Comparison of ENCODE assay signal across 11 cellular contexts in genomic region chr15:69253156-69253555, GRCh38. TPM values are rescaled to one million over a fixed set of nuclear protein-coding genes. Genes with fewer than 3 reads are reported as not detected.
DNase-seq lines count a peak whose midpoint lies in the region; ATAC-seq, FAIRE-seq and TF ChIP-seq lines count a peak whose summit lies in the region.
"Had no signal": no experiment of that assay in that cellular context is flagged by ENCODE, and none has a peak within 500 bp of the region (broad histone marks: within the 10 kb centered on the region; RNA-seq: fewer than 3 reads in every experiment).

No MANE protein-coding gene starts in this region.

- no peak for FAIRE-seq in kidney (lab: Jason Lieb, UNC)

- H3K9ac ChIP-seq in kidney (ENCODE audit: low read length in 2 of 2): no peak overlapping the region

- H3K4me3 ChIP-seq in A673 (ENCODE audit: low read depth, low read length, poor library complexity, severe bottlenecking): no peak overlapping the region
- 0 out of 2 replicates have a peak overlapping the region, but pooled peaks have one; percentile 7 for H3K4me3 ChIP-seq in WI38 (ENCODE audit: low read depth, low read length)
- H3K4me3 ChIP-seq in right cardiac atrium (ENCODE audit: low read length): no peak overlapping the region
- H3K4me3 ChIP-seq in kidney (ENCODE audit: low read length in 2 of 2): no peak overlapping the region

- H3K9me3 ChIP-seq in A673 (ENCODE audit: low read depth, low read length, poor library complexity, severe bottlenecking) (no peaks in the 10 kb centered on the region), right cardiac atrium (ENCODE audit: control insufficient read depth, low read length) (no peaks in the 10 kb centered on the region), kidney (ENCODE audit: control insufficient read depth in 1 of 2, low read length in 2 of 2) (no peaks in the 10 kb centered on the region)

- BruUV-seq in A673 (replicated peaks; lab: Mats Ljungman, UMichigan): no TSS peak

- POLR2A ChIA-PET in A673 (lab: Charles Lee; ENCODE audit: low non-redundant PET): no interaction called here

- H3K27me3 ChIP-seq in A673 (replicated peaks; ENCODE audit: insufficient read depth, low read depth, low read length, poor library complexity) (no peaks in the 10 kb centered on the region), right cardiac atrium (ENCODE audit: control insufficient read depth, insufficient read depth) (no peaks in the 10 kb centered on the region)

- H3K4me1 ChIP-seq in A673 (ENCODE audit: insufficient read depth, low read length, poor library complexity, severe bottlenecking) (peaks cover 21% of the 10 kb centered on the region), right cardiac atrium (ENCODE audit: control insufficient read depth, insufficient read depth, low read length) (no peaks in the 10 kb centered on the region), kidney (ENCODE audit: control insufficient read depth in 1 of 2, insufficient read depth in 1 of 2, low read depth in 1 of 2, low read length in 2 of 2) (peaks cover 0 to 3% of the 10 kb centered on the region in 2 donors)

- CTCF ChIA-PET in A673 (lab: Charles Lee): no interaction called here

- ATAC-seq in right cardiac atrium (peak in 1 of 2 donors; percentile 95), HG03097 (IDR thresholded peaks at IDR 0.05; ENCODE audit: low FRiP score, unreplicated experiment) (no peak)

- TF ChIP-seq CTCF in A673 (conservative IDR thresholded peaks at IDR 0.05; ENCODE audit: low read depth, low read length) (no peak), WI38 (IDR thresholded peaks at IDR 0.05; ENCODE audit: low read depth, low read length) (no peak), kidney (IDR thresholded peaks at IDR 0.05; ENCODE audit: borderline replicate concordance, extremely low read depth, insufficient read depth) (no peak)

- 36% methylated on average over 3 of the region's 3 CpGs for WGBS in right cardiac atrium

- peak overlapping the region; percentile 66 for H3K27ac ChIP-seq in A673 (ENCODE audit: low read depth, low read length, poor library complexity, severe bottlenecking)
- H3K27ac ChIP-seq in right cardiac atrium (ENCODE audit: low read length): no peak overlapping the region
- H3K27ac ChIP-seq in kidney (ENCODE audit: low read depth in 2 of 2, low read length in 2 of 2): no peak overlapping the region

- DNase-seq in A673 (ENCODE audit: low spot score) (peak; percentile 91), HPDE6-E6E7 (ENCODE audit: extremely low spot score) (peak; percentile 27), right cardiac atrium (peak in 2 of 3 donors; percentile 46 to 48), kidney (no peak)
- no peak for DNase-seq in NK-92 treated with Interleukin-12 subunit alpha and Interleukin-12 subunit beta, amount 100 ng/mL, for 24 hours (lab: John Stamatoyannopoulos, UW)
- DNase-seq in activated CD4-positive, alpha-beta T cell treated with anti-CD3 and anti-CD28 coated beads for 1 hour: no peak
- DNase-seq: CD4-positive, alpha-beta memory T cell; hippocampal formation; stimulated activated CD4-positive, alpha-beta T cell treated with anti-CD3 and anti-CD28 coated beads, Interleukin-12 subunit alpha, Interleukin-12 subunit beta, amount 100 ng/mL, for 4 hours had no signal

- intact Hi-C loops in A673 (cut with micrococcal nuclease; ENCODE audit: unreplicated experiment): no loop called here
- intact Hi-C loops in right cardiac atrium (cut with DNase I): no loop called here
- intact Hi-C loops in kidney (cut with DNase I): no loop called here

- H3K36me3 ChIP-seq in A673 (ENCODE audit: insufficient read depth, low read length, poor library complexity, severe bottlenecking) (no peaks in the 10 kb centered on the region), kidney (ENCODE audit: control insufficient read depth in 1 of 2, insufficient read depth in 2 of 2, low read length in 2 of 2) (no peaks in the 10 kb centered on the region)

RNA-seq across cellular contexts. Expression of gene PAQR5, which starts 45.6 kb away (rescaled TPM):
- 16.0 and 19.1 TPM in 2 replicates for total RNA-seq in A673 (2021)
- 1 to 10 TPM in 2 of 4 donors, under 1 TPM in 2; 0.40 to 3.5 (median 0.89) TPM for total RNA-seq in right cardiac atrium
- 0.32 TPM for polyA plus RNA-seq in right cardiac atrium
- 51.3 TPM for total RNA-seq in kidney
- 32.7 TPM for polyA plus RNA-seq in kidney (ENCODE audit: insufficient read depth, low read depth, low replicate concordance)
- polyA plus RNA-seq: CD4-positive, alpha-beta memory T cell had no signal

Comparison
In these comparisons a context has a peak if more than half of its experiments do, and no peak if none do; other contexts are left out.
1. DNase-seq: peak in A673 (single experiment), HPDE6-E6E7 (single experiment) and right cardiac atrium (2 of 3); none in kidney (single experiment), NK-92 treated with Interleukin-12 subunit alpha and Interleukin-12 subunit beta, amount 100 ng/mL, for 24 hours (single experiment) and activated CD4-positive, alpha-beta T cell treated with anti-CD3 and anti-CD28 coated beads for 1 hour (single experiment).